In genomic region chr11:44911031-44911814, GRCh38 we compare ENCODE assay signal across 2 cellular contexts.
A peak's percentile ranks its signal among the peaks of the same experiment; 100 is the strongest.
TF ChIP-seq lines count a peak whose summit lies in the region.

No MANE protein-coding gene starts in this region.

TF ChIP-seq in HEK293, 187 proteins besides CTCF, POLR2A, EP300 and RAD21 (continued from another document):
- TF ChIP-seq BCL6B (tag by site-specific recombination; IDR thresholded peaks at IDR 0.05) (no peak), ZNF768 (tag by site-specific recombination; IDR thresholded peaks at IDR 0.05) (no peak), KLF17 (tag by site-specific recombination; IDR thresholded peaks at IDR 0.05) (no peak), ZNF488 (tag by site-specific recombination; IDR thresholded peaks at IDR 0.05) (no peak), HOXC10 (CRISPR knock-in tag; IDR thresholded peaks at IDR 0.05) (no peak), ZNF266 (tag by site-specific recombination; IDR thresholded peaks at IDR 0.05; ENCODE audit: low read depth) (no peak), ZNF660 (tag by site-specific recombination; IDR thresholded peaks at IDR 0.05) (0 out of 2 replicates have a peak, but pooled peaks have one; percentile 42), EGR2 (tag by site-specific recombination; IDR thresholded peaks at IDR 0.05; ENCODE audit: low read depth) (peak; percentile 33; the same call in 1 of the 2 replicates), ZNF654 (tag by site-specific recombination; IDR thresholded peaks at IDR 0.05; ENCODE audit: low read depth) (peak; percentile 57)

TF ChIP-seq in K562, 482 proteins besides CTCF, POLR2A, EP300 and RAD21 (continued from another document):
- TF ChIP-seq ZBTB9 (CRISPR knock-in tag; IDR thresholded peaks at IDR 0.05) (no peak), PKNOX1 (IDR thresholded peaks at IDR 0.05) (peak; percentile 88), MEF2A (IDR thresholded peaks at IDR 0.05; ENCODE audit: control insufficient read depth, low read depth, low read length) (no peak), HEY1 (CRISPR knock-in tag; IDR thresholded peaks at IDR 0.05; ENCODE audit: borderline replicate concordance) (no peak), ZBTB34 (CRISPR knock-in tag; IDR thresholded peaks at IDR 0.05) (no peak), STAG1 (CRISPR knock-in tag; IDR thresholded peaks at IDR 0.05; ENCODE audit: borderline replicate concordance) (peak; percentile 18; the same call in 1 of the 2 replicates), PBX2 (CRISPR knock-in tag; IDR thresholded peaks at IDR 0.05; ENCODE audit: low read depth) (no peak), PBX2 (tag; conservative IDR thresholded peaks at IDR 0.05; ENCODE audit: low read depth) (peak; percentile 67), SMC3 (conservative IDR thresholded peaks at IDR 0.05; ENCODE audit: insufficient read depth, low read depth, low read length) (peak; percentile 73), MEIS2 (IDR thresholded peaks at IDR 0.05; ENCODE audit: partially characterized antibody) (peak; percentile 44), NR3C1 (CRISPR knock-in tag; IDR thresholded peaks at IDR 0.05) (no peak), DEAF1 (CRISPR knock-in tag; IDR thresholded peaks at IDR 0.05) (peak; percentile 52; the same call in 1 of the 2 replicates), ZC3H4 (CRISPR knock-in tag; IDR thresholded peaks at IDR 0.05; ENCODE audit: borderline replicate concordance) (no peak), TFAP4 (CRISPR knock-in tag; IDR thresholded peaks at IDR 0.05; ENCODE audit: borderline replicate concordance) (peak; percentile 55), YY1 (IDR thresholded peaks at IDR 0.05; ENCODE audit: borderline replicate concordance in 1 of 3, control insufficient read depth in 1 of 3, extremely low read depth in 1 of 3, insufficient read depth in 3 of 3, insufficient read length in 1 of 3, insufficient replicate concordance in 2 of 3, low read depth in 1 of 3, low read length in 2 of 3) (no peak)
TF ChIP-seq in K562: peak in this region for 8.
